8 cellular contexts compared by ENCODE assay signal in the genomic region with DNA sequence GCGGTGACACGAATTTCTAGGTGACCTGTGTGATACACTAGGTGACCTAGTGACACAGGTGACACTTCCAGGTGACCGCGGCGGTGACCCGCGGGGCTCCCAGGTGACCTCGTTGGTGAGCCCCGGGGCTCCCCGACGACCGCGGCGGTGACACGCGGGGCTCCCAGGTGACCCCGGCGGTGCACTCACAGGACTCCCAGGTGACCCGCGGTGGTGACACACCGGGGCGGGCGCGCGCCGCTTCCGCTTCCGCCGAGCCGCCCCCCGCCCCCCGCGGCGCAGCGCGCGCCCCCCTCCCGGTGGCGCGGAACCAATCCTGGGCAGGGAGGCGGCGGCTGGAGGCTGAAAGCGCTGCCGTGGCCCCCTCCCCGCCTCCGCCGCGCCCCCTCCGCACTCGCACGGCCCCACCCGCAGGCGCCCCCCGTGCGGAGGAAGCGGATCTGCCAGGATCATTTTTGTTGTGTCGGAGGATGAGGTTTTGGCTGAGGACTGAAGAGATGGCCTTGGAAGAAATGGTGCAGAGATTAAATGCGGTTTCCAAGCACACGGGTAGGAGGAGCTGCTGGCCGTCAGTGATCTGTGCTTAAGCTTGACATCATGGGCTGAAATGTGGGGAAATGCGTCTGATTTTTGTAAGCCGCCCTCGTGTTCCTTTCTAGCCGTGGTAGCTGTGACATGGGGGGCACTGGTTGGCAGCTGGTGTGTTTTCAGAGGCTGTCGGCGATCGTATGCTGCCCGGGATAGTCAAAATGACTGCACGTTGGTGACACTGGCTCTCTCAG. TPM values are rescaled to one million over a fixed set of nuclear protein-coding genes. Genes with fewer than 3 reads are reported as not detected.
DNase-seq lines count a peak whose midpoint lies in the region; TF ChIP-seq lines count a peak whose summit lies in the region.

A gene with protein sequence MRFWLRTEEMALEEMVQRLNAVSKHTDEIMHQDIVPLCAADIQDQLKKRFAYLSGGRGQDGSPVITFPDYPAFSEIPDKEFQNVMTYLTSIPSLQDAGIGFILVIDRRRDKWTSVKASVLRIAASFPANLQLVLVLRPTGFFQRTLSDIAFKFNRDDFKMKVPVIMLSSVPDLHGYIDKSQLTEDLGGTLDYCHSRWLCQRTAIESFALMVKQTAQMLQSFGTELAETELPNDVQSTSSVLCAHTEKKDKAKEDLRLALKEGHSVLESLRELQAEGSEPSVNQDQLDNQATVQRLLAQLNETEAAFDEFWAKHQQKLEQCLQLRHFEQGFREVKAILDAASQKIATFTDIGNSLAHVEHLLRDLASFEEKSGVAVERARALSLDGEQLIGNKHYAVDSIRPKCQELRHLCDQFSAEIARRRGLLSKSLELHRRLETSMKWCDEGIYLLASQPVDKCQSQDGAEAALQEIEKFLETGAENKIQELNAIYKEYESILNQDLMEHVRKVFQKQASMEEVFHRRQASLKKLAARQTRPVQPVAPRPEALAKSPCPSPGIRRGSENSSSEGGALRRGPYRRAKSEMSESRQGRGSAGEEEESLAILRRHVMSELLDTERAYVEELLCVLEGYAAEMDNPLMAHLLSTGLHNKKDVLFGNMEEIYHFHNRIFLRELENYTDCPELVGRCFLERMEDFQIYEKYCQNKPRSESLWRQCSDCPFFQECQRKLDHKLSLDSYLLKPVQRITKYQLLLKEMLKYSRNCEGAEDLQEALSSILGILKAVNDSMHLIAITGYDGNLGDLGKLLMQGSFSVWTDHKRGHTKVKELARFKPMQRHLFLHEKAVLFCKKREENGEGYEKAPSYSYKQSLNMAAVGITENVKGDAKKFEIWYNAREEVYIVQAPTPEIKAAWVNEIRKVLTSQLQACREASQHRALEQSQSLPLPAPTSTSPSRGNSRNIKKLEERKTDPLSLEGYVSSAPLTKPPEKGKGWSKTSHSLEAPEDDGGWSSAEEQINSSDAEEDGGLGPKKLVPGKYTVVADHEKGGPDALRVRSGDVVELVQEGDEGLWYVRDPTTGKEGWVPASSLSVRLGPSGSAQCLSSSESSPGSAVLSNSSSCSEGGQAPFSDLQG (plus strand): TSS at position 305 of the 782 bp plus-strand sequence. CDS start 166 bp downstream, at position 471.

- H2AFZ ChIP-seq in trophoblast cell (ENCODE audit: insufficient read depth, low read length, poor library complexity), result peak within 1 kb of the TSS; percentile 81

- POLR2A ChIA-PET in A673 (lab: Charles Lee; ENCODE audit: low non-redundant PET), result no interaction called here

- H3K4me3 Mint-ChIP-seq in activated naive CD4-positive, alpha-beta T cell treated with anti-CD3 and anti-CD28 coated beads for 36 hours, result peak within 1 kb of the TSS; percentile 91

- H3K79me2 ChIP-seq in trophoblast cell (ENCODE audit: control insufficient read depth, insufficient read depth, low read length, poor library complexity), result no peaks in the 10 kb centered on the region

- no peak within 1 kb of the TSS for H3K4ac ChIP-seq in trophoblast cell (ENCODE audit: low read depth, low read length)

- CTCF ChIA-PET in A673 (lab: Charles Lee), result no interaction called here
- CTCF ChIA-PET in activated naive CD4-positive, alpha-beta T cell treated with anti-CD3 and anti-CD28 coated beads for 36 hours (lab: Charles Lee), result interaction anchor here (0.9 to 1.3 kb wide), 4 partner anchors 26 to 59 kb away, joined by 3 read pairs; no protein-coding TSS in a partner anchor

- no peak within 1 kb of the TSS for H3K18ac ChIP-seq in trophoblast cell (ENCODE audit: low read length)

- H3K4me2 ChIP-seq in trophoblast cell (ENCODE audit: low read length), result peak within 1 kb of the TSS; percentile 92

- H3K27me3 ChIP-seq in A673 (replicated peaks; ENCODE audit: insufficient read depth, low read depth, low read length, poor library complexity), result peaks cover 66% of the 10 kb centered on the region
- peaks cover 5% of the 10 kb centered on the region; the same call in 1 of the 2 replicates for H3K27me3 ChIP-seq in HAP-1 (ENCODE audit: low read depth)
- H3K27me3 ChIP-seq in cardiac muscle cell, result peaks cover 13% of the 10 kb centered on the region
- H3K27me3 ChIP-seq in trophoblast cell (ENCODE audit: insufficient read depth, low read length), result peaks cover 19% of the 10 kb centered on the region
- peaks cover 0 to 79% of the 10 kb centered on the region in 2 donors for H3K27me3 ChIP-seq in tibial artery

- no peaks in the 10 kb centered on the region for H3K9me3 Mint-ChIP-seq in activated naive CD4-positive, alpha-beta T cell treated with anti-CD3 and anti-CD28 coated beads for 36 hours

- H3K36me3 ChIP-seq in A673 (ENCODE audit: insufficient read depth, low read length, poor library complexity, severe bottlenecking) (no peaks in the 10 kb centered on the region), HAP-1 (replicated peaks) (no peaks in the 10 kb centered on the region), cardiac muscle cell (no peaks in the 10 kb centered on the region), trophoblast cell (ENCODE audit: control insufficient read depth in 1 of 2, insufficient read depth in 2 of 2, low read length in 2 of 2) (no peaks in the 10 kb centered on the region), tibial artery (no peaks in the 10 kb centered on the region)

- peak; percentile 41 for DNase-seq in A673 (ENCODE audit: low spot score)
- peak; percentile 44 to 66 for DNase-seq in HAP-1 (ENCODE audit: low spot score in 2 of 2)
- peak; percentile 81 for DNase-seq in RKO (ENCODE audit: low spot score)
- peak; percentile 76 for DNase-seq in activated naive CD4-positive, alpha-beta T cell treated with anti-CD3 and anti-CD28 coated beads for 36 hours
- peak; percentile 56 to 65 for DNase-seq in cardiac muscle cell (ENCODE audit: low read depth in 1 of 2, low spot score in 1 of 2)
- peak in 1 of 2 donors; percentile 15 for DNase-seq in trophoblast cell
- peak in 1 of 2 donors; percentile 53 for DNase-seq in tibial artery
- no peak for DNase-seq in cortex of kidney (lab: John Stamatoyannopoulos, UW)

- H2BK5ac ChIP-seq in trophoblast cell (ENCODE audit: low read depth, low read length, poor library complexity), result no peak within 1 kb of the TSS

- no peaks in the 10 kb centered on the region for H3K9me3 ChIP-seq in A673 (ENCODE audit: low read depth, low read length, poor library complexity, severe bottlenecking)
- no peaks in the 10 kb centered on the region for H3K9me3 ChIP-seq in HAP-1
- H3K9me3 ChIP-seq in cardiac muscle cell (ENCODE audit: low read depth), result no peaks in the 10 kb centered on the region
- peaks cover 12% of the 10 kb centered on the region for H3K9me3 ChIP-seq in trophoblast cell (ENCODE audit: insufficient read depth, low read depth, low read length)
- H3K9me3 ChIP-seq in tibial artery, result no peaks in the 10 kb centered on the region

- H3K27ac ChIP-seq in A673 (ENCODE audit: low read depth, low read length, poor library complexity, severe bottlenecking) (no peak within 1 kb of the TSS), cardiac muscle cell (no peak within 1 kb of the TSS), trophoblast cell (ENCODE audit: low read depth, low read length) (no peak within 1 kb of the TSS), tibial artery (no peak within 1 kb of the TSS)

- peaks cover 25% of the 10 kb centered on the region for H3K4me1 Mint-ChIP-seq in activated naive CD4-positive, alpha-beta T cell treated with anti-CD3 and anti-CD28 coated beads for 36 hours (ENCODE audit: low read depth)

- no peak within 1 kb of the TSS for H2BK120ac ChIP-seq in trophoblast cell (ENCODE audit: insufficient read depth, low read length, poor library complexity)

- no peak within 1 kb of the TSS for H4K12ac ChIP-seq in trophoblast cell (ENCODE audit: low read depth, low read length)

- intact Hi-C loops in A673 (cut with micrococcal nuclease; ENCODE audit: unreplicated experiment), result no loop called here
- intact Hi-C loops in activated naive CD4-positive, alpha-beta T cell treated with anti-CD3 and anti-CD28 coated beads for 36 hours (cut with micrococcal nuclease), result loop anchor here (1.0 kb wide), 3 partner anchors 26 to 239 kb away; partner anchors contain the start of gene PCID2
- intact Hi-C loops in tibial artery (cut with DNase I; ENCODE audit: low total_unique reads), result no loop called here

- no peak within 1 kb of the TSS for H3K14ac ChIP-seq in trophoblast cell (ENCODE audit: low read length)

- H3K4me1 ChIP-seq in A673 (ENCODE audit: insufficient read depth, low read length, poor library complexity, severe bottlenecking) (peaks cover 5% of the 10 kb centered on the region), HAP-1 (peaks cover 9% of the 10 kb centered on the region), cardiac muscle cell (ENCODE audit: low read depth) (no peaks in the 10 kb centered on the region), trophoblast cell (ENCODE audit: control insufficient read depth in 1 of 2, insufficient read depth in 2 of 2, low read length in 2 of 2) (peaks cover 4 to 8% of the 10 kb centered on the region in 2 experiments), tibial artery (peaks cover 0 to 15% (median 12%) of the 10 kb centered on the region in 4 donors)

- peak within 1 kb of the TSS; percentile 74 for H4K8ac ChIP-seq in trophoblast cell (ENCODE audit: low read depth, low read length)

- WGBS in trophoblast cell (ENCODE audit: extremely low coverage, insufficient coverage, insufficient read length), result no CpG with 5 or more reads among the region's 69 CpGs

- in situ Hi-C loops in HAP-1 (cut with MboI; ENCODE audit: low sequenced_read_pairs), result no loop called here

- H3K27ac Mint-ChIP-seq in activated naive CD4-positive, alpha-beta T cell treated with anti-CD3 and anti-CD28 coated beads for 36 hours, result peak within 1 kb of the TSS; percentile 74

- no peaks in the 10 kb centered on the region for H3K79me1 ChIP-seq in trophoblast cell (ENCODE audit: low read length)

- TF ChIP-seq CTCF in A673 (conservative IDR thresholded peaks at IDR 0.05; ENCODE audit: low read depth, low read length), result peak; percentile 22; the same call in 1 of the 2 replicates
- TF ChIP-seq CTCF in cardiac muscle cell (IDR thresholded peaks at IDR 0.05; ENCODE audit: low read depth, low read length), result peak; percentile 19
- no peak for TF ChIP-seq CTCF in tibial artery (IDR thresholded peaks at IDR 0.05)

- H3K9ac ChIP-seq in trophoblast cell (ENCODE audit: low read length), result no peak within 1 kb of the TSS

- no TSS peak for BruUV-seq in A673 (replicated peaks; lab: Mats Ljungman, UMichigan)

- H2BK12ac ChIP-seq in trophoblast cell (ENCODE audit: low read length), result no peak within 1 kb of the TSS

- H3K23ac ChIP-seq in trophoblast cell (ENCODE audit: low read length), result no peak within 1 kb of the TSS

- H3K4me3 ChIP-seq in A673 (ENCODE audit: low read depth, low read length, poor library complexity, severe bottlenecking), result peak within 1 kb of the TSS; percentile 45
- H3K4me3 ChIP-seq in HAP-1, result peak within 1 kb of the TSS; percentile 52
- peak within 1 kb of the TSS; percentile 68 for H3K4me3 ChIP-seq in cardiac muscle cell
- peak within 1 kb of the TSS; percentile 67 for H3K4me3 ChIP-seq in trophoblast cell (ENCODE audit: low read depth, low read length)
- H3K4me3 ChIP-seq in tibial artery, result peak within 1 kb of the TSS; percentile 27 to 49

- no peak within 1 kb of the TSS for H4K91ac ChIP-seq in trophoblast cell (ENCODE audit: low read depth, low read length)

- H2AK5ac ChIP-seq in trophoblast cell (ENCODE audit: low read length), result no peak within 1 kb of the TSS

- H3K36me3 Mint-ChIP-seq in activated naive CD4-positive, alpha-beta T cell treated with anti-CD3 and anti-CD28 coated beads for 36 hours (ENCODE audit: low read depth), result peaks cover 5% of the 10 kb centered on the region

- no peaks in the 10 kb centered on the region for H3K27me3 Mint-ChIP-seq in activated naive CD4-positive, alpha-beta T cell treated with anti-CD3 and anti-CD28 coated beads for 36 hours (ENCODE audit: low read depth)

RNA-seq across cellular contexts. Expression of the gene that starts here (rescaled TPM):
- total RNA-seq in A673 (2021), result 7.0 and 9.5 TPM in 2 replicates
- 1 to 10 TPM; 6.5 to 7.4 TPM for total RNA-seq in activated naive CD4-positive, alpha-beta T cell treated with anti-CD3 and anti-CD28 coated beads for 36 hours
- total RNA-seq in cardiac muscle cell, result 32.0 and 38.6 TPM in 2 replicates
- 23.7 and 27.6 TPM in 2 replicates for polyA plus RNA-seq in cardiac muscle cell
- polyA plus RNA-seq in trophoblast cell (2013), result 0.68 and 0.77 TPM in 2 replicates

Comparison
In these comparisons a context has a peak if more than half of its experiments do, and no peak if none do; other contexts are left out.
1. CTCF ChIP-seq: peak in A673 (single experiment) and cardiac muscle cell (single experiment); none in tibial artery (0 of 2).
2. Peak in every context shown above with its lines, with median percentiles within 50 percentile points of each other: H3K4me3 ChIP-seq.